Comparison of ENCODE assay signal across 9 cellular contexts in genomic region chr2:38374978-38375377, GRCh38. TPM values are rescaled to one million over a fixed set of nuclear protein-coding genes. Genes with fewer than 3 reads are reported as not detected.
A peak's percentile ranks its signal among the peaks of the same experiment; 100 is the strongest.
DNase-seq lines count a peak whose midpoint lies in the region; ATAC-seq, FAIRE-seq and TF ChIP-seq lines count a peak whose summit lies in the region.
"Had no signal": no experiment of that assay in that cellular context is flagged by ENCODE, and none has a peak within 500 bp of the region (broad histone marks: within the 10 kb centered on the region; RNA-seq: fewer than 3 reads in every experiment).

No MANE protein-coding gene starts in this region.

- peaks cover 8% of the 10 kb centered on the region for H3K79me1 ChIP-seq in mesenchymal stem cell (replicated peaks; ENCODE audit: low read length, poor library complexity, severe bottlenecking)

- peaks cover 64% of the 10 kb centered on the region for H3K79me2 ChIP-seq in astrocyte (ENCODE audit: insufficient read depth, low read length)

- H4K91ac ChIP-seq in mesenchymal stem cell (ENCODE audit: low read length) = no peak overlapping the region

- H3K4me2 ChIP-seq in astrocyte (ENCODE audit: low read length) = peak overlapping the region; percentile 86
- no peak overlapping the region for H3K4me2 ChIP-seq in mesenchymal stem cell (ENCODE audit: low read length, poor library complexity, severe bottlenecking)

- H3K36me3 Mint-ChIP-seq in activated T-cell treated with anti-CD3 and anti-CD28 coated beads, Interleukin-2, amount 50 U/mL, for 72 hours (ENCODE audit: insufficient read depth in 2 of 2) = peaks cover 0 to 7% of the 10 kb centered on the region in 2 donors
- H3K36me3 Mint-ChIP-seq in astrocyte (ENCODE audit: low read depth, unreplicated experiment) (no peaks in the 10 kb centered on the region), type B pancreatic cell (no peaks in the 10 kb centered on the region)

- H2AK5ac ChIP-seq in mesenchymal stem cell (ENCODE audit: low read length, severe bottlenecking) = no peak overlapping the region

- peak overlapping the region; percentile 96 for H3K9ac ChIP-seq in astrocyte (ENCODE audit: low read length)
- H3K9ac ChIP-seq in mesenchymal stem cell (ENCODE audit: low read length) = peak overlapping the region; percentile 94

- H3K27ac Mint-ChIP-seq in activated T-cell treated with anti-CD3 and anti-CD28 coated beads, Interleukin-2, amount 50 U/mL, for 72 hours = peak overlapping the region; percentile 91
- H3K27ac Mint-ChIP-seq in astrocyte (ENCODE audit: unreplicated experiment) = no peak overlapping the region
- peak overlapping the region; percentile 89 for H3K27ac Mint-ChIP-seq in type B pancreatic cell

- TF ChIP-seq CTCF in astrocyte (IDR thresholded peaks at IDR 0.05; ENCODE audit: insufficient read depth, low read depth, low read length) = no peak
- no peak for TF ChIP-seq CTCF in type B pancreatic cell (conservative IDR thresholded peaks at IDR 0.05)

- H3K23ac ChIP-seq in mesenchymal stem cell (ENCODE audit: low read length in 2 of 2) = no peak overlapping the region

- peaks cover 7% of the 10 kb centered on the region for H3K4me1 ChIP-seq in astrocyte (ENCODE audit: insufficient read depth, low read length)
- peaks cover 9% of the 10 kb centered on the region for H3K4me1 ChIP-seq in mesenchymal stem cell (ENCODE audit: control insufficient read depth, insufficient read depth, low read depth, low read length)

- no peak overlapping the region for H2BK12ac ChIP-seq in mesenchymal stem cell (ENCODE audit: low read length in 2 of 2)

- no peak for ATAC-seq in activated T-cell treated with anti-CD3 and anti-CD28 coated beads, Interleukin-2, amount 50 U/mL, for 72 hours (replicated peaks in 1 of 2)
- ATAC-seq in left cardiac atrium = no peak

- H3K14ac ChIP-seq in mesenchymal stem cell (ENCODE audit: low read length in 2 of 2) = no peak overlapping the region

- peak overlapping the region; percentile 86 to 94 for H3K4me3 Mint-ChIP-seq in activated T-cell treated with anti-CD3 and anti-CD28 coated beads, Interleukin-2, amount 50 U/mL, for 72 hours
- H3K4me3 Mint-ChIP-seq in astrocyte (ENCODE audit: unreplicated experiment) = peak overlapping the region; percentile 97
- peak overlapping the region; percentile 93 for H3K4me3 Mint-ChIP-seq in type B pancreatic cell

- peaks cover 65% of the 10 kb centered on the region for H3K4me1 Mint-ChIP-seq in activated T-cell treated with anti-CD3 and anti-CD28 coated beads, Interleukin-2, amount 50 U/mL, for 72 hours (ENCODE audit: low read depth)
- H3K4me1 Mint-ChIP-seq in astrocyte (ENCODE audit: low read depth, unreplicated experiment) = peaks cover 7% of the 10 kb centered on the region
- peaks cover 47% of the 10 kb centered on the region for H3K4me1 Mint-ChIP-seq in type B pancreatic cell (ENCODE audit: unreplicated experiment)

- no peak overlapping the region for H3K18ac ChIP-seq in mesenchymal stem cell (ENCODE audit: low read depth in 1 of 2, low read length in 2 of 2)

- no peak overlapping the region for H2AFZ ChIP-seq in astrocyte (ENCODE audit: low read depth, low read length)
- H2AFZ ChIP-seq in mesenchymal stem cell (ENCODE audit: low read depth, low read length) = no peak overlapping the region

- no peaks in the 10 kb centered on the region for H3K27me3 Mint-ChIP-seq in activated T-cell treated with anti-CD3 and anti-CD28 coated beads, Interleukin-2, amount 50 U/mL, for 72 hours (ENCODE audit: low read depth)
- no peaks in the 10 kb centered on the region for H3K27me3 Mint-ChIP-seq in astrocyte (ENCODE audit: low read depth, unreplicated experiment)
- no peaks in the 10 kb centered on the region for H3K27me3 Mint-ChIP-seq in type B pancreatic cell

- H2BK5ac ChIP-seq in mesenchymal stem cell (ENCODE audit: low read depth, low read length, poor library complexity, severe bottlenecking) = no peak overlapping the region

- no peak overlapping the region for H3K4me3 ChIP-seq in astrocyte (ENCODE audit: insufficient read depth, low read depth, low read length)
- peak overlapping the region in 1 of 2 experiments; percentile 92 for H3K4me3 ChIP-seq in mesenchymal stem cell (ENCODE audit: insufficient read depth in 1 of 2, low read depth in 1 of 2, low read length in 2 of 2)

- no peak overlapping the region for H2BK15ac ChIP-seq in mesenchymal stem cell (ENCODE audit: low read depth, poor library complexity, severe bottlenecking)

- no peak overlapping the region for H3K4ac ChIP-seq in mesenchymal stem cell (ENCODE audit: low read depth in 1 of 2, low read length in 2 of 2)

- H3K27ac ChIP-seq in astrocyte (ENCODE audit: low read depth, low read length) (no peak overlapping the region), mesenchymal stem cell (ENCODE audit: low read length, poor library complexity, severe bottlenecking) (no peak overlapping the region)

- H4K8ac ChIP-seq in mesenchymal stem cell (ENCODE audit: low read length) = no peak overlapping the region

- H3K36me3 ChIP-seq in astrocyte (ENCODE audit: insufficient read depth, low read length) = no peaks in the 10 kb centered on the region
- no peaks in the 10 kb centered on the region for H3K36me3 ChIP-seq in mesenchymal stem cell (ENCODE audit: control insufficient read depth in 1 of 2, insufficient read depth in 2 of 2, low read depth in 1 of 2, low read length in 2 of 2)

- 70% methylated on average over 2 of the region's 2 CpGs for WGBS in mesenchymal stem cell

- FAIRE-seq in astrocyte (lab: Jason Lieb, UNC) = no peak
- FAIRE-seq: D721Med had no signal

- H3K9me3 ChIP-seq in astrocyte (ENCODE audit: insufficient read depth, low read depth, low read length) = no peaks in the 10 kb centered on the region
- H3K9me3 ChIP-seq in mesenchymal stem cell (ENCODE audit: control insufficient read depth, low read length) = no peaks in the 10 kb centered on the region

- no peak overlapping the region for H2BK120ac ChIP-seq in mesenchymal stem cell (ENCODE audit: low read depth, low read length)

- peaks cover 48% of the 10 kb centered on the region for H4K20me1 ChIP-seq in astrocyte (ENCODE audit: insufficient read depth, low read length)

- intact Hi-C loops in left cardiac atrium (cut with DNase I) = no loop called here

- H3K9me3 Mint-ChIP-seq in activated T-cell treated with anti-CD3 and anti-CD28 coated beads, Interleukin-2, amount 50 U/mL, for 72 hours = no peaks in the 10 kb centered on the region
- peaks cover 1% of the 10 kb centered on the region for H3K9me3 Mint-ChIP-seq in astrocyte (ENCODE audit: unreplicated experiment)
- H3K9me3 Mint-ChIP-seq in type B pancreatic cell = no peaks in the 10 kb centered on the region

- DNase-seq in activated T-cell treated with anti-CD3 and anti-CD28 coated beads, Interleukin-2, amount 50 U/mL, for 72 hours = no peak
- no peak for DNase-seq in activated T-cell treated with anti-CD3 and anti-CD28 coated beads for 4 hours
- DNase-seq in astrocyte (ENCODE audit: low read depth) = no peak
- DNase-seq in mesenchymal stem cell = peak; percentile 31
- DNase-seq in type B pancreatic cell (ENCODE audit: extremely low spot score, unreplicated experiment) = no peak
- DNase-seq in NCI-H1436 (lab: John Stamatoyannopoulos, UW) = no peak
- DNase-seq in COLO829 (ENCODE audit: low spot score) = no peak
- no peak for DNase-seq in left cardiac atrium

- H3K27me3 ChIP-seq in astrocyte (ENCODE audit: insufficient read depth, low read length) = no peaks in the 10 kb centered on the region
- no peaks in the 10 kb centered on the region for H3K27me3 ChIP-seq in mesenchymal stem cell (ENCODE audit: control insufficient read depth in 1 of 2, insufficient read depth in 1 of 2, low read length in 2 of 2)

RNA-seq across cellular contexts. Expression of gene ATL2, which starts 2.1 kb away (rescaled TPM):
- total RNA-seq in activated T-cell treated with anti-CD3 and anti-CD28 coated beads, Interleukin-2, amount 50 U/mL, for 72 hours = 10 to 100 TPM; 55.0 to 63.5 TPM
- total RNA-seq in astrocyte = 34.9 and 35.5 TPM in 2 replicates
- 12.1 TPM for polyA plus RNA-seq in mesenchymal stem cell (2013, experiment 1 of 2)
- polyA plus RNA-seq in mesenchymal stem cell (2013, experiment 2 of 2) = 12.3 TPM
- total RNA-seq in type B pancreatic cell (ENCODE audit: low replicate concordance) = 56.4 and 62.6 TPM in 2 replicates
- total RNA-seq in left cardiac atrium = 10 to 100 TPM; 34.8 to 55.7 TPM
